7 cellular contexts compared by ENCODE assay signal in genomic region chr14:78005325-78005724, GRCh38.
DNase-seq lines count a peak whose midpoint lies in the region; ATAC-seq and TF ChIP-seq lines count a peak whose summit lies in the region.

No MANE protein-coding gene starts in this region.

- no peak overlapping the region for H3K23ac ChIP-seq in mesenchymal stem cell (ENCODE audit: low read length in 2 of 2)

- H4K20me1 ChIP-seq in PC-3 (ENCODE audit: low read length): no peaks in the 10 kb centered on the region

- ATAC-seq in GM19043 (IDR thresholded peaks at IDR 0.05; ENCODE audit: low read depth, unreplicated experiment) (peak; percentile 53), HG02885 (IDR thresholded peaks at IDR 0.05; ENCODE audit: poor library complexity, unreplicated experiment) (peak; percentile 93), PC-3 (peak; percentile 64), body of pancreas (no peak)

- no peak overlapping the region for H2BK15ac ChIP-seq in mesenchymal stem cell (ENCODE audit: low read depth, poor library complexity, severe bottlenecking)

- CTCF ChIA-PET in PC-3 (lab: Charles Lee): no interaction called here

- no peaks in the 10 kb centered on the region for H3K79me2 ChIP-seq in PC-3 (ENCODE audit: low read length)

- H4K91ac ChIP-seq in mesenchymal stem cell (ENCODE audit: low read length): no peak overlapping the region

- H3K9me2 ChIP-seq in PC-3 (replicated peaks; ENCODE audit: low read length): no peaks in the 10 kb centered on the region

- no peak overlapping the region for H2BK120ac ChIP-seq in mesenchymal stem cell (ENCODE audit: low read depth, low read length)

- H2AFZ ChIP-seq in PC-3 (ENCODE audit: low read length): no peak overlapping the region
- no peak overlapping the region for H2AFZ ChIP-seq in mesenchymal stem cell (ENCODE audit: low read depth, low read length)

- no peak overlapping the region for H3K18ac ChIP-seq in mesenchymal stem cell (ENCODE audit: low read depth in 1 of 2, low read length in 2 of 2)

- TF ChIP-seq CTCF in PC-3 (conservative IDR thresholded peaks at IDR 0.05; ENCODE audit: low read depth, low read length): no peak
- TF ChIP-seq CTCF in body of pancreas (IDR thresholded peaks at IDR 0.05): no peak

- POLR2A ChIA-PET in PC-3 (lab: Charles Lee; ENCODE audit: unreplicated experiment): no interaction called here

- intact Hi-C loops in PC-3 (cut with micrococcal nuclease) (no loop called here), body of pancreas (cut with DNase I) (no loop called here)

- no peak overlapping the region for H2AK5ac ChIP-seq in mesenchymal stem cell (ENCODE audit: low read length, severe bottlenecking)

- no peak for TF ChIP-seq POLR2A in body of pancreas (IDR thresholded peaks at IDR 0.05)

- no peak overlapping the region for H3K4ac ChIP-seq in mesenchymal stem cell (ENCODE audit: low read depth in 1 of 2, low read length in 2 of 2)

- H3K4me3 ChIP-seq in PC-3 (ENCODE audit: low read length) (no peak overlapping the region), mesenchymal stem cell (ENCODE audit: insufficient read depth in 1 of 2, low read depth in 1 of 2, low read length in 2 of 2) (no peak overlapping the region), body of pancreas (no peak overlapping the region)

- 33% methylated on average over 1 of the region's 1 CpG for WGBS in mesenchymal stem cell
- WGBS in body of pancreas, 2 donors: 20 to 38% methylated on average over 1 of the region's 1 CpG

- BruUV-seq in PC-3 (replicated peaks; lab: Mats Ljungman, UMichigan): no TSS peak

- no peaks in the 10 kb centered on the region for H3F3A ChIP-seq in PC-3 (ENCODE audit: low read length, unreplicated experiment)

- H3K27ac ChIP-seq in PC-3 (ENCODE audit: low read length) (peak overlapping the region; percentile 31), mesenchymal stem cell (ENCODE audit: low read length, poor library complexity, severe bottlenecking) (no peak overlapping the region), body of pancreas (no peak overlapping the region)

- no peaks in the 10 kb centered on the region for H3K36me3 ChIP-seq in PC-3 (ENCODE audit: low read depth, low read length)
- no peaks in the 10 kb centered on the region for H3K36me3 ChIP-seq in mesenchymal stem cell (ENCODE audit: control insufficient read depth in 1 of 2, insufficient read depth in 2 of 2, low read depth in 1 of 2, low read length in 2 of 2)
- H3K36me3 ChIP-seq in body of pancreas (replicated peaks in 1 of 2; ENCODE audit: insufficient read depth in 1 of 2, low read depth in 2 of 2): no peaks in the 10 kb centered on the region

- H2BK5ac ChIP-seq in mesenchymal stem cell (ENCODE audit: low read depth, low read length, poor library complexity, severe bottlenecking): no peak overlapping the region

- no peaks in the 10 kb centered on the region for H3K27me3 ChIP-seq in PC-3 (ENCODE audit: low read length)
- no peaks in the 10 kb centered on the region for H3K27me3 ChIP-seq in mesenchymal stem cell (ENCODE audit: control insufficient read depth in 1 of 2, insufficient read depth in 1 of 2, low read length in 2 of 2)
- no peaks in the 10 kb centered on the region for H3K27me3 ChIP-seq in body of pancreas

- no peak overlapping the region for H2BK12ac ChIP-seq in mesenchymal stem cell (ENCODE audit: low read length in 2 of 2)

- no peak overlapping the region for H3K14ac ChIP-seq in mesenchymal stem cell (ENCODE audit: low read length in 2 of 2)

- DNase-seq in PC-3 (peak; percentile 75), mesenchymal stem cell (no peak), NCI-H345 treated with DMSO at 0.1 percent for 48 hours (lab: John Stamatoyannopoulos, UW; ENCODE audit: unreplicated experiment) (no peak), SKM-1 (lab: John Stamatoyannopoulos, UW; ENCODE audit: unreplicated experiment) (no peak), body of pancreas (no peak)

- H3K4me1 ChIP-seq in PC-3 (ENCODE audit: insufficient read depth, low read length): peaks cover 11% of the 10 kb centered on the region
- no peaks in the 10 kb centered on the region for H3K4me1 ChIP-seq in mesenchymal stem cell (ENCODE audit: control insufficient read depth, insufficient read depth, low read depth, low read length)
- no peaks in the 10 kb centered on the region for H3K4me1 ChIP-seq in body of pancreas

- H3K4me2 ChIP-seq in PC-3 (ENCODE audit: low read length): no peak overlapping the region
- H3K4me2 ChIP-seq in mesenchymal stem cell (ENCODE audit: low read length, poor library complexity, severe bottlenecking): no peak overlapping the region

- H3K9ac ChIP-seq in PC-3 (ENCODE audit: low read length) (no peak overlapping the region; the same call in 1 of the 2 replicates), mesenchymal stem cell (ENCODE audit: low read length) (peak overlapping the region; percentile 71)

- H3K79me1 ChIP-seq in mesenchymal stem cell (replicated peaks; ENCODE audit: low read length, poor library complexity, severe bottlenecking): no peaks in the 10 kb centered on the region

- no peak overlapping the region for H4K8ac ChIP-seq in mesenchymal stem cell (ENCODE audit: low read length)

- H3K9me3 ChIP-seq in PC-3 (ENCODE audit: low read length): peaks cover 7% of the 10 kb centered on the region
- H3K9me3 ChIP-seq in mesenchymal stem cell (ENCODE audit: control insufficient read depth, low read length): peaks cover 21% of the 10 kb centered on the region
- peaks cover 0 to 12% (median 0%) of the 10 kb centered on the region in 3 donors for H3K9me3 ChIP-seq in body of pancreas
